ENCODE assay signal across 21 cellular contexts in the genomic region with DNA sequence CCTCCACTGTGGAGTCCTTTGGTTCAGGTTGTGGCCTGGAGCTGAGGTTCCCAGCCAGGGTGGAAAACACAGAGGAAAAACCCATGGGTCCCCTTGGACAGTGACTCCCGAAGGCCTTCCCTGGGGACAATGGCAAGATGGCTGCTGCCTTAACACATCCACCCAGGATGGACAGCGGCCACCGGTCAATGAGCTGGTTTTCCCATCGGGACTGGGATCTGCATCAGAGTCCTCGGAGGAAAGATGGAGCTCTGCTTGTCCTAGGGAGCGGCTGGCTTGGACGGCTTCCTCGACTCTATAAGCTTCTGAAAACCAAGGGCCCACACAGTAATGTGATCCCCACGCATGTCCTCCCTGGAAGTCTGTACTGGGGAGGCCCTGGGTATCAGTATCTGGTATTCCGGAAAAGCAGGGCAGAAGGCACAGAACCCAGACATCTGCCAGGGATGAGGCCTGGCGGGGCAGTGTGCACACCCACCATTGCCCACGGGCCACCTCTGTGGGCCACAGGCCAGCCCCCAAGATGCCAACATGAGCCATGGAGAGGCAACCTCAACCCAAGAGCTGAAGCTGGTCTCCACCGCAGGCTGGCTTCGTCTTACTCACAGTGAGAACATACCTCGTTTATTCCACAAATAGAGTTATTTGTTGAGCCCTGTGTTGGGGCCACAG.
A peak's percentile ranks its signal among the peaks of the same experiment; 100 is the strongest.
DNase-seq lines count a peak whose midpoint lies in the region; ATAC-seq, FAIRE-seq and TF ChIP-seq lines count a peak whose summit lies in the region.
"Had no signal": no experiment of that assay in that cellular context is flagged by ENCODE, and none has a peak within 500 bp of the region (broad histone marks: within the 10 kb centered on the region; RNA-seq: fewer than 3 reads in every experiment).

No MANE protein-coding gene starts in this region.

- H2BK5ac ChIP-seq in mesenchymal stem cell (ENCODE audit: low read depth, low read length, poor library complexity, severe bottlenecking), result no peak overlapping the region

- no peak overlapping the region for H2BK15ac ChIP-seq in mesenchymal stem cell (ENCODE audit: low read depth, poor library complexity, severe bottlenecking)

- no peak overlapping the region for H4K91ac ChIP-seq in mesenchymal stem cell (ENCODE audit: low read length)

- H3K27me3 Mint-ChIP-seq in natural killer cell (ENCODE audit: low read depth in 2 of 2), result peaks cover 0 to 3% of the 10 kb centered on the region in 2 donors
- H3K27me3 Mint-ChIP-seq in natural killer cell treated with Interleukin-12 subunit alpha and Interleukin-12 subunit beta and Interleukin-15 and Interleukin-18, amount 100 ng/mL, for 72 hours, result peaks cover 0 to 5% of the 10 kb centered on the region in 2 donors
- H3K27me3 Mint-ChIP-seq in type B pancreatic cell, result peaks cover 10% of the 10 kb centered on the region
- H3K27me3 Mint-ChIP-seq in stimulated activated naive B cell treated with anti-CD40 and anti-IgM and Interleukin-4, amounts not matched to agents 10 μg/mL and 1 μg/mL and 100 μg/mL, for 72 hours, result peaks cover 20 to 29% of the 10 kb centered on the region in 2 donors

- H3K9me3 Mint-ChIP-seq in natural killer cell (no peaks in the 10 kb centered on the region), type B pancreatic cell (no peaks in the 10 kb centered on the region)
- no peaks in the 10 kb centered on the region for H3K9me3 Mint-ChIP-seq in natural killer cell treated with Interleukin-12 subunit alpha and Interleukin-12 subunit beta and Interleukin-15 and Interleukin-18, amount 100 ng/mL, for 72 hours
- H3K9me3 Mint-ChIP-seq in stimulated activated naive B cell treated with anti-CD40 and anti-IgM and Interleukin-4, amounts not matched to agents 10 μg/mL and 1 μg/mL and 100 μg/mL, for 72 hours, result no peaks in the 10 kb centered on the region
- H3K9me3 Mint-ChIP-seq: CD8-positive, alpha-beta memory T cell had no signal

- WGBS in mesenchymal stem cell, result 84% methylated on average over 15 of the region's 15 CpGs

- H3K4me2 ChIP-seq in mesenchymal stem cell (ENCODE audit: low read length, poor library complexity, severe bottlenecking), result no peak overlapping the region

- TF ChIP-seq CTCF in natural killer cell (IDR thresholded peaks at IDR 0.05) (no peak), kidney (IDR thresholded peaks at IDR 0.05; ENCODE audit: borderline replicate concordance, extremely low read depth, insufficient read depth) (no peak), type B pancreatic cell (conservative IDR thresholded peaks at IDR 0.05) (no peak)

- H3K9ac ChIP-seq in kidney (ENCODE audit: low read length in 2 of 2) (no peak overlapping the region), mesenchymal stem cell (ENCODE audit: low read length) (no peak overlapping the region)
- H3K9ac ChIP-seq: GM23248 had no signal

- H2BK120ac ChIP-seq in mesenchymal stem cell (ENCODE audit: low read depth, low read length), result no peak overlapping the region

- H3K18ac ChIP-seq in mesenchymal stem cell (ENCODE audit: low read depth in 1 of 2, low read length in 2 of 2), result no peak overlapping the region

- H3K23ac ChIP-seq in mesenchymal stem cell (ENCODE audit: low read length in 2 of 2), result no peak overlapping the region

- no peak for FAIRE-seq in kidney (lab: Jason Lieb, UNC)
- FAIRE-seq: D721Med, GM12878, GM19239, H1 had no signal

- intact Hi-C loops in natural killer cell (cut with micrococcal nuclease) (no loop called here), kidney (cut with DNase I) (no loop called here)

- no peak for ATAC-seq in natural killer cell
- no peak for ATAC-seq in natural killer cell treated with Interleukin-12 subunit alpha and Interleukin-12 subunit beta and Interleukin-15 and Interleukin-18, amount 100 ng/mL, for 72 hours
- no peak for ATAC-seq in stimulated activated naive B cell treated with anti-CD40 and anti-IgM and Interleukin-4, amounts not matched to agents 10 μg/mL and 1 μg/mL and 100 μg/mL, for 72 hours (replicated peaks)
- ATAC-seq: GM12878 had no signal

- H3K9me3 ChIP-seq in kidney (ENCODE audit: control insufficient read depth in 1 of 2, low read length in 2 of 2) (no peaks in the 10 kb centered on the region), mesenchymal stem cell (ENCODE audit: control insufficient read depth, low read length) (no peaks in the 10 kb centered on the region)

- no peak overlapping the region for H3K27ac Mint-ChIP-seq in natural killer cell
- no peak overlapping the region for H3K27ac Mint-ChIP-seq in natural killer cell treated with Interleukin-12 subunit alpha and Interleukin-12 subunit beta and Interleukin-15 and Interleukin-18, amount 100 ng/mL, for 72 hours
- no peak overlapping the region for H3K27ac Mint-ChIP-seq in type B pancreatic cell
- no peak overlapping the region for H3K27ac Mint-ChIP-seq in stimulated activated naive B cell treated with anti-CD40 and anti-IgM and Interleukin-4, amounts not matched to agents 10 μg/mL and 1 μg/mL and 100 μg/mL, for 72 hours
- H3K27ac Mint-ChIP-seq: CD4-positive, CD25-positive, alpha-beta regulatory T cell had no signal

- H3K36me3 ChIP-seq in kidney (ENCODE audit: control insufficient read depth in 1 of 2, insufficient read depth in 2 of 2, low read length in 2 of 2) (no peaks in the 10 kb centered on the region), mesenchymal stem cell (ENCODE audit: control insufficient read depth in 1 of 2, insufficient read depth in 2 of 2, low read depth in 1 of 2, low read length in 2 of 2) (no peaks in the 10 kb centered on the region)

- H3K27ac ChIP-seq in kidney (ENCODE audit: low read depth in 2 of 2, low read length in 2 of 2) (no peak overlapping the region), mesenchymal stem cell (ENCODE audit: low read length, poor library complexity, severe bottlenecking) (no peak overlapping the region)
- H3K27ac ChIP-seq: GM23248 had no signal

- no peak overlapping the region for H2AK5ac ChIP-seq in mesenchymal stem cell (ENCODE audit: low read length, severe bottlenecking)

- H4K8ac ChIP-seq in mesenchymal stem cell (ENCODE audit: low read length), result no peak overlapping the region

- DNase-seq in natural killer cell, result no peak
- no peak for DNase-seq in natural killer cell treated with Interleukin-12 subunit alpha and Interleukin-12 subunit beta and Interleukin-15 and Interleukin-18, amount 100 ng/mL, for 72 hours (ENCODE audit: low spot score)
- DNase-seq in kidney, result peak; percentile 33
- DNase-seq in mesenchymal stem cell, result no peak
- DNase-seq in type B pancreatic cell (ENCODE audit: extremely low spot score, unreplicated experiment), result no peak
- no peak for DNase-seq in NCI-H1092 (lab: John Stamatoyannopoulos, UW)
- no peak for DNase-seq in stimulated activated naive B cell treated with anti-CD40 and anti-IgM and Interleukin-4, amounts not matched to agents 10 μg/mL and 1 μg/mL and 100 μg/mL, for 72 hours
- DNase-seq: C1 segment of cervical spinal cord; CD4-positive, CD25-positive, alpha-beta regulatory T cell; CD8-positive, alpha-beta memory T cell; DMS 273 treated with DMSO at 0.1 percent for 48 hours; DMS79; EL; GDM1; GM23248; H7; HCEC 1CT had no signal

- no peaks in the 10 kb centered on the region for H3K79me1 ChIP-seq in mesenchymal stem cell (replicated peaks; ENCODE audit: low read length, poor library complexity, severe bottlenecking)

- H3K4me1 Mint-ChIP-seq in natural killer cell, result no peaks in the 10 kb centered on the region
- no peaks in the 10 kb centered on the region for H3K4me1 Mint-ChIP-seq in natural killer cell treated with Interleukin-12 subunit alpha and Interleukin-12 subunit beta and Interleukin-15 and Interleukin-18, amount 100 ng/mL, for 72 hours (ENCODE audit: low read depth in 2 of 2)
- H3K4me1 Mint-ChIP-seq in type B pancreatic cell (ENCODE audit: unreplicated experiment), result peaks cover 3% of the 10 kb centered on the region
- H3K4me1 Mint-ChIP-seq in stimulated activated naive B cell treated with anti-CD40 and anti-IgM and Interleukin-4, amounts not matched to agents 10 μg/mL and 1 μg/mL and 100 μg/mL, for 72 hours, result peaks cover 0 to 8% of the 10 kb centered on the region in 2 donors

- H3K4me3 Mint-ChIP-seq in natural killer cell (peak overlapping the region; percentile 21), type B pancreatic cell (no peak overlapping the region)
- no peak overlapping the region for H3K4me3 Mint-ChIP-seq in natural killer cell treated with Interleukin-12 subunit alpha and Interleukin-12 subunit beta and Interleukin-15 and Interleukin-18, amount 100 ng/mL, for 72 hours
- no peak overlapping the region for H3K4me3 Mint-ChIP-seq in stimulated activated naive B cell treated with anti-CD40 and anti-IgM and Interleukin-4, amounts not matched to agents 10 μg/mL and 1 μg/mL and 100 μg/mL, for 72 hours

- peaks cover 29 to 60% of the 10 kb centered on the region in 2 experiments for H3K27me3 ChIP-seq in mesenchymal stem cell (ENCODE audit: control insufficient read depth in 1 of 2, insufficient read depth in 1 of 2, low read length in 2 of 2)

- H3K4me3 ChIP-seq in kidney (ENCODE audit: low read length in 2 of 2), result no peak overlapping the region
- no peak overlapping the region for H3K4me3 ChIP-seq in mesenchymal stem cell (ENCODE audit: insufficient read depth in 1 of 2, low read depth in 1 of 2, low read length in 2 of 2)
- H3K4me3 ChIP-seq: GM12878, GM23248 had no signal

- no peak overlapping the region for H3K4ac ChIP-seq in mesenchymal stem cell (ENCODE audit: low read depth in 1 of 2, low read length in 2 of 2)

- H3K36me3 Mint-ChIP-seq in natural killer cell (no peaks in the 10 kb centered on the region), type B pancreatic cell (no peaks in the 10 kb centered on the region)
- no peaks in the 10 kb centered on the region for H3K36me3 Mint-ChIP-seq in natural killer cell treated with Interleukin-12 subunit alpha and Interleukin-12 subunit beta and Interleukin-15 and Interleukin-18, amount 100 ng/mL, for 72 hours
- no peaks in the 10 kb centered on the region for H3K36me3 Mint-ChIP-seq in stimulated activated naive B cell treated with anti-CD40 and anti-IgM and Interleukin-4, amounts not matched to agents 10 μg/mL and 1 μg/mL and 100 μg/mL, for 72 hours
- H3K36me3 Mint-ChIP-seq: CD4-positive, CD25-positive, alpha-beta regulatory T cell; CD8-positive, alpha-beta memory T cell had no signal

- H3K14ac ChIP-seq in mesenchymal stem cell (ENCODE audit: low read length in 2 of 2), result no peak overlapping the region

- no peaks in the 10 kb centered on the region for H3K4me1 ChIP-seq in kidney (ENCODE audit: control insufficient read depth in 1 of 2, insufficient read depth in 1 of 2, low read depth in 1 of 2, low read length in 2 of 2)
- H3K4me1 ChIP-seq in mesenchymal stem cell (ENCODE audit: control insufficient read depth, insufficient read depth, low read depth, low read length), result peaks cover 6% of the 10 kb centered on the region

- no peak overlapping the region for H2BK12ac ChIP-seq in mesenchymal stem cell (ENCODE audit: low read length in 2 of 2)

- peak overlapping the region; percentile 3 for H2AFZ ChIP-seq in mesenchymal stem cell (ENCODE audit: low read depth, low read length)
- H2AFZ ChIP-seq: GM23248 had no signal
